Comparison of ENCODE assay signal across 9 cellular contexts in the genomic region with DNA sequence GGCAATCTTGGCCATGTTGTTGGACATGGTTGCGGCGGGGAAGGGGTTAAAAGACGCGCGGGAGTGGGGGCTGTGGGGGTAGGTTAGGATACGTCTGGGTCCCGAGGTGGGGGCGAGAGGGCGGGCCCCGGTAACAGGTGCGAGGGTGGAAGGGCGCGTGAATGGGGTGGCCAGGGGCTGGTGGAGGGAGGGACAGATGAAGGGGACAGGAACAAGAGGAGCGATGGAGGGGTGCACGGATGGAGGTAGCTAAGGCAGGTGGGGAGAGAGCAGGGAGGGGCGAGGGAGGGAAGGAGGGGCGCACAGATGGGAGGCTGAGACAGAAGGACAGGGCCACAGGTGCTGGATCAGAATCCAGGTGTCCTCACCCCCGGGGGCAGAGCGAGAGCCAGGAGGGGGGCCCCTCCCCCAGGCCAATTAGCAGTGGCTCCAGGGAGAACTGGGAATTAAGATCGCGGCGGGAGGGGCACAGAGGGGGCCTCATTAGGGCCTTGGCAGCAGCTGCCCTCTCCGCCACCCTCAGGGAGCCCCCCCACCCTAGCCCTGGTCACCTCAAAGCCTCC. TPM values are rescaled to one million over a fixed set of nuclear protein-coding genes. Genes with fewer than 3 reads are reported as not detected.
DNase-seq lines count a peak whose midpoint lies in the region; ATAC-seq and TF ChIP-seq lines count a peak whose summit lies in the region.
"Had no signal": no experiment of that assay in that cellular context is flagged by ENCODE, and none has a peak within 500 bp of the region (broad histone marks: within the 10 kb centered on the region; RNA-seq: fewer than 3 reads in every experiment).

No MANE protein-coding gene starts in this region.

- TF ChIP-seq CTCF in coronary artery (IDR thresholded peaks at IDR 0.05) (no peak), sigmoid colon (IDR thresholded peaks at IDR 0.05) (no peak)

- no peak for ATAC-seq in GM18870 (IDR thresholded peaks at IDR 0.05; ENCODE audit: unreplicated experiment)

- DNase-seq in NCI-H2107 treated with DMSO at 0.1 percent for 48 hours (lab: John Stamatoyannopoulos, UW; ENCODE audit: unreplicated experiment) = peak; percentile 8
- DNase-seq in NCI-H2107 (lab: John Stamatoyannopoulos, UW) = no peak
- DNase-seq in NCI-H524 (lab: John Stamatoyannopoulos, UW) = peak; percentile 54 to 81
- DNase-seq in coronary artery (ENCODE audit: low spot score) = no peak
- no peak for DNase-seq in sigmoid colon
- no peak for DNase-seq in LoVo (ENCODE audit: low spot score)
- DNase-seq in activated CD4-positive, alpha-beta T cell treated with anti-CD3 and anti-CD28 coated beads, Interleukin-2, amount 50 U/mL, for 1 hour = no peak

- TF ChIP-seq EP300 in sigmoid colon (IDR thresholded peaks at IDR 0.05) = no peak

- intact Hi-C loops in sigmoid colon (cut with DNase I) = no loop called here

- peak overlapping the region in 1 of 2 donors; percentile 65 for H3K27ac ChIP-seq in coronary artery
- H3K27ac ChIP-seq in sigmoid colon = peak overlapping the region in 1 of 4 donors; percentile 31
- H3K27ac ChIP-seq: neutrophil had no signal

- H3K4me1 ChIP-seq in sigmoid colon = peaks cover 0 to 36% (median 33%) of the 10 kb centered on the region in 4 donors

- no peak for TF ChIP-seq POLR2A in sigmoid colon (IDR thresholded peaks at IDR 0.05)

- WGBS in sigmoid colon, 2 donors = 4 to 12% methylated on average over 23 of the region's 23 CpGs

- H3K36me3 ChIP-seq in sigmoid colon = no peaks in the 10 kb centered on the region
- H3K36me3 ChIP-seq: neutrophil had no signal

- H3K9me3 ChIP-seq in sigmoid colon = no peaks in the 10 kb centered on the region
- H3K9me3 ChIP-seq: neutrophil had no signal

- H3K4me3 ChIP-seq in coronary artery (peak overlapping the region; percentile 71), sigmoid colon (peak overlapping the region; percentile 12 to 50 (median 42))

- H3K27me3 ChIP-seq in sigmoid colon = no peaks in the 10 kb centered on the region

RNA-seq across cellular contexts. Expression of a gene that starts 1.3 kb away (rescaled TPM):
- not detected for total RNA-seq in sigmoid colon
- not detected for polyA plus RNA-seq in sigmoid colon

RNA-seq across cellular contexts. Expression of a gene that starts 9.8 kb away (rescaled TPM):
- 1 to 10 TPM; 2.0 to 5.8 (median 3.5) TPM for total RNA-seq in sigmoid colon
- 1 to 10 TPM in 1 of 3 donors, under 1 TPM in 1, not detected in 1; 0.60 to 4.4 TPM for polyA plus RNA-seq in sigmoid colon

RNA-seq across cellular contexts. Expression of a gene that starts 26.2 kb away (rescaled TPM):
- 10 to 100 TPM; 23.7 to 87.2 (median 48.6) TPM for total RNA-seq in sigmoid colon
- 1 to 10 TPM in 2 of 3 donors, under 1 TPM in 1; 0.46 to 2.9 (median 1.8) TPM for polyA plus RNA-seq in sigmoid colon

RNA-seq across cellular contexts. Expression of a gene that starts 33.6 kb away (rescaled TPM):
- total RNA-seq in sigmoid colon = 100 to 1,000 TPM; 127 to 183 (median 159) TPM
- polyA plus RNA-seq in sigmoid colon = 100 to 1,000 TPM; 210 to 375 (median 281) TPM

Comparison
In these comparisons a context has a peak if more than half of its experiments do, and no peak if none do; other contexts are left out.
1. DNase-seq: peak in NCI-H2107 treated with DMSO at 0.1 percent for 48 hours (single experiment) and NCI-H524 (2 of 2); none in NCI-H2107 (single experiment), coronary artery (single experiment), sigmoid colon (single experiment), LoVo (single experiment) and activated CD4-positive, alpha-beta T cell treated with anti-CD3 and anti-CD28 coated beads, Interleukin-2, amount 50 U/mL, for 1 hour (single experiment).